Comparison of ENCODE assay signal across 8 cellular contexts in the genomic region with DNA sequence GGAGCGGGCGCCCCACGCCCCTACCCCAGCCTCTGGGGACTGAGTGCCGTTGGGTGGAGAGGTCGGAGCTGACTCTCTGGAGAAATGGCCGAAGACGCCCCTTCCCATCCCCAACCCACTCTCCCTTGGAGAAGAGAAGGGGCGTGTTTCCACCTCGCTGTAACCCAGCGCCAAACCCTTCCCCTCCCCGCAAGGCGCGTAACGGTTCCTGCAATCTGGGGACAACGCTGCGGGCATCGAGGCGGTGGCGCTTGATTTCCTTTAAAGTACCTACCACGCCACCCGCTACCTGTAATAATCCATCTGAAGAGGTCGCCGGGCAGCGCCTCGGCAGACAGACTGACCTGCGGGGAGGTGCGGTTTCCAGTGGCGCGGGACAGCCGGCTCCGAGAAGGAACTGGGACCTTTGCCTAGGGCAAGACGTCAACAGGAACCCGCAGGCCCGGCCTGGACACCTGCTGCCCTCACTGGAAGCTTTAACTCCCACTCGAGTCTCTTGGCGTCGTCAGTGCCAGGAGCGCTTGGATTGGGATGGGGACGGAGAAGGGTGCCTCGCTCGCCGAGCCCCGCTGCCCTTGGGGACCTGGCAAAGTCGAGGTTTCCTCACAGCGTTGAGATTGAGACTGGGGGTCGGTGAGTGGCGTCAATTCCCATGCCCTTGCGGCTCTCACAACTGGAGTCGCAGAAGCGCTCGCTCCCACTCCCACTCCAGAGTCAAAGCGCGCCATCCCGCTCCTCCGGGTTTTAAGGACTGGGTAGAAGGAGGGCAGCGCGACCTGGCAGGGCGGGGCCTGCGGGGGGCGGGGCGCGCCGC. TPM values are rescaled to one million over a fixed set of nuclear protein-coding genes. Genes with fewer than 3 reads are reported as not detected.
A peak's percentile ranks its signal among the peaks of the same experiment; 100 is the strongest.
DNase-seq lines count a peak whose midpoint lies in the region; ATAC-seq and TF ChIP-seq lines count a peak whose summit lies in the region.

A gene (minus strand): TSS at position 716 of the 814 bp plus-strand sequence. CDS start 763 bp downstream, outside the sequence.

- CTCF ChIA-PET in activated CD4-positive, alpha-beta T cell treated with anti-CD3 and anti-CD28 coated beads for 36 hours (lab: Charles Lee), result interaction anchor here (0.6 to 2.1 kb wide), 8 partner anchors 25 to 523 kb away, joined by 3 to 7 read pairs (median 3); no protein-coding TSS in a partner anchor
- CTCF ChIA-PET in IMR-90 (lab: Yijun Ruan, JAX), result interaction anchor here (0.7 to 1.5 kb wide), 5 partner anchors 16 to 680 kb away, joined by 3 to 5 read pairs (median 3); no protein-coding TSS in a partner anchor

- POLR2A ChIA-PET in activated CD4-positive, alpha-beta T cell treated with anti-CD3 and anti-CD28 coated beads for 36 hours (lab: Charles Lee), result interaction anchor here (1.3 kb wide), 1 partner anchor 20 kb away, joined by 8 read pairs; no protein-coding TSS in a partner anchor
- POLR2A ChIA-PET in IMR-90 (lab: Charles Lee; ENCODE audit: unreplicated experiment), result no interaction called here

- peak within 1 kb of the TSS; percentile 88 for H2AFZ ChIP-seq in IMR-90 (replicated peaks; ENCODE audit: low read length, poor library complexity)

- peak within 1 kb of the TSS; percentile 73 for H2AK9ac ChIP-seq in IMR-90 (replicated peaks; ENCODE audit: low read depth, low read length, poor library complexity)

- H4K8ac ChIP-seq in IMR-90 (ENCODE audit: low read depth in 2 of 2, low read length in 2 of 2), result peak within 1 kb of the TSS; percentile 23 to 44; a peak in 2 of 4 replicates

- H4K91ac ChIP-seq in IMR-90 (ENCODE audit: insufficient read depth, low read depth, low read length), result peak within 1 kb of the TSS; percentile 81

- peak within 1 kb of the TSS; percentile 88 for H3K27ac Mint-ChIP-seq in activated CD4-positive, alpha-beta T cell treated with anti-CD3 and anti-CD28 coated beads for 36 hours

- intact Hi-C loops in activated CD4-positive, alpha-beta T cell treated with anti-CD3 and anti-CD28 coated beads for 36 hours (cut with DNase I, micrococcal nuclease), result loop anchor here (1.0 to 10.0 kb wide), 10 partner anchors 31 to 698 kb away; a partner anchor contains a TSS
- intact Hi-C loops in IMR-90 (cut with micrococcal nuclease), result loop anchor here (1.0 to 5.0 kb wide), 5 partner anchors 42 to 199 kb away; no protein-coding TSS in a partner anchor
- intact Hi-C loops in breast epithelium (cut with DNase I; ENCODE audit: low total_unique reads), result no loop called here
- intact Hi-C loops in thyroid gland (cut with DNase I), result no loop called here

- no peaks in the 10 kb centered on the region for H3K79me1 ChIP-seq in IMR-90 (ENCODE audit: low read depth in 1 of 2, low read length in 2 of 2)

- H3K27me3 ChIP-seq in IMR-90 (ENCODE audit: control insufficient read depth, insufficient read depth, low read length) (peaks cover 30% of the 10 kb centered on the region), breast epithelium (peaks cover 0 to 13% of the 10 kb centered on the region in 2 donors), liver (ENCODE audit: control insufficient read depth in 4 of 4, insufficient read depth in 4 of 4, low read length in 3 of 4) (no peaks in the 10 kb centered on the region), thyroid gland (peaks cover 3% of the 10 kb centered on the region)

- H4K5ac ChIP-seq in IMR-90 (ENCODE audit: low read depth, low read length), result no peak within 1 kb of the TSS; the same call in 1 of the 2 replicates

- H3K23ac ChIP-seq in IMR-90 (ENCODE audit: low read depth, low read length), result no peak within 1 kb of the TSS; the same call in 1 of the 2 replicates

- TF ChIP-seq POLR2A in IMR-90 (IDR thresholded peaks at IDR 0.05; ENCODE audit: low read depth, low read length) (no peak), breast epithelium (IDR thresholded peaks at IDR 0.05) (peak; percentile 16), thyroid gland (IDR thresholded peaks at IDR 0.05) (no peak)

- H3K9me3 ChIP-seq in IMR-90 (ENCODE audit: control insufficient read depth, insufficient read depth, low read length), result peaks cover 21% of the 10 kb centered on the region
- no peaks in the 10 kb centered on the region for H3K9me3 ChIP-seq in breast epithelium
- H3K9me3 ChIP-seq in liver (ENCODE audit: control insufficient read depth in 4 of 4, low read length in 3 of 4), result no peaks in the 10 kb centered on the region
- no peaks in the 10 kb centered on the region for H3K9me3 ChIP-seq in thyroid gland

- H3K4me3 ChIP-seq in IMR-90 (ENCODE audit: insufficient read depth, low read depth, low read length) (peak within 1 kb of the TSS; percentile 35), breast epithelium (peak within 1 kb of the TSS; percentile 58 to 88 (median 70)), liver (ENCODE audit: low read depth in 1 of 3, low read length in 3 of 3) (peak within 1 kb of the TSS; percentile 65 to 83 (median 69)), thyroid gland (replicated peaks in 1 of 3) (peak within 1 kb of the TSS; percentile 22 to 43 (median 23))

- peaks cover 61% of the 10 kb centered on the region for H3K27me3 Mint-ChIP-seq in activated CD4-positive, alpha-beta T cell treated with anti-CD3 and anti-CD28 coated beads for 36 hours

- no peak for TF ChIP-seq CTCF in IMR-90 (conservative IDR thresholded peaks at IDR 0.05; ENCODE audit: low read depth, low read length)
- TF ChIP-seq CTCF in breast epithelium (IDR thresholded peaks at IDR 0.05), result no peak
- no peak for TF ChIP-seq CTCF in liver (IDR thresholded peaks at IDR 0.05; ENCODE audit: low read depth, low read length, missing input control)
- no peak for TF ChIP-seq CTCF in thyroid gland (IDR thresholded peaks at IDR 0.05)

- peak within 1 kb of the TSS; percentile 49 for H3K9ac ChIP-seq in IMR-90 (ENCODE audit: low read depth, low read length)
- peak within 1 kb of the TSS in 1 of 2 donors; percentile 74 for H3K9ac ChIP-seq in liver (ENCODE audit: low read depth in 1 of 2, low read length in 2 of 2)

- 16% methylated on average over 27 of the region's 63 CpGs; no CpG with 5 or more reads in 1 of the 2 experiments for WGBS in IMR-90 (ENCODE audit: extremely low coverage in 2 of 2, insufficient read length in 1 of 2), 2 experiments
- 2% methylated on average over 63 of the region's 63 CpGs for WGBS in liver
- WGBS in thyroid gland, 2 donors, result 2 to 4% methylated on average over 27 to 41 of the region's 63 CpGs

- H3K9me1 ChIP-seq in IMR-90 (ENCODE audit: insufficient read depth, low read length), result peaks cover 4% of the 10 kb centered on the region; the same call in 1 of the 2 replicates

- no peak for ATAC-seq in activated CD4-positive, alpha-beta T cell treated with anti-CD3 and anti-CD28 coated beads for 36 hours
- no peak for ATAC-seq in IMR-90 (ENCODE audit: low read depth)
- ATAC-seq in GM18520 (IDR thresholded peaks at IDR 0.05; ENCODE audit: unreplicated experiment), result no peak
- ATAC-seq in GM18858 (IDR thresholded peaks at IDR 0.05; ENCODE audit: unreplicated experiment), result no peak

- peak within 1 kb of the TSS; percentile 62 for H3K4ac ChIP-seq in IMR-90 (ENCODE audit: low read depth, low read length)

- H3K9me3 Mint-ChIP-seq in activated CD4-positive, alpha-beta T cell treated with anti-CD3 and anti-CD28 coated beads for 36 hours (ENCODE audit: low read depth), result no peaks in the 10 kb centered on the region

- H2BK20ac ChIP-seq in IMR-90 (ENCODE audit: low read depth, low read length), result no peak within 1 kb of the TSS; the same call in none of the 2 replicates

- H4K20me1 ChIP-seq in IMR-90 (ENCODE audit: insufficient read depth, low read length), result no peaks in the 10 kb centered on the region

- H2BK15ac ChIP-seq in IMR-90 (ENCODE audit: low read depth, low read length), result no peak within 1 kb of the TSS; the same call in 2 of the 3 replicates

- H3K56ac ChIP-seq in IMR-90 (ENCODE audit: extremely low read depth, insufficient read depth, low read length), result no peak within 1 kb of the TSS; the same call in 1 of the 2 replicates

- H3K27ac ChIP-seq in IMR-90 (ENCODE audit: insufficient read depth, low read length) (peak within 1 kb of the TSS; percentile 57), breast epithelium (peak within 1 kb of the TSS; percentile 89 to 97), liver (ENCODE audit: low read depth in 1 of 2, low read length in 2 of 2) (peak within 1 kb of the TSS; percentile 96), thyroid gland (peak within 1 kb of the TSS; percentile 39 to 72 (median 66))

- peaks cover 2% of the 10 kb centered on the region for H3K36me3 Mint-ChIP-seq in activated CD4-positive, alpha-beta T cell treated with anti-CD3 and anti-CD28 coated beads for 36 hours (ENCODE audit: low read depth)

- H2BK5ac ChIP-seq in IMR-90 (ENCODE audit: low read depth, low read length, poor library complexity, severe bottlenecking), result no peak within 1 kb of the TSS

- no peak for TF ChIP-seq RAD21 in IMR-90 (IDR thresholded peaks at IDR 0.05; ENCODE audit: low read length)
- TF ChIP-seq RAD21 in liver (IDR thresholded peaks at IDR 0.05), result no peak

- in situ Hi-C loops in IMR-90 (cut with MboI; ENCODE audit: low sequenced_read_pairs), result loop anchor here (10.0 kb wide), 1 partner anchor 199 kb away; no protein-coding TSS in a partner anchor

- H3K14ac ChIP-seq in IMR-90 (replicated peaks; ENCODE audit: low read depth, low read length), result 0 out of 2 replicates have a peak within 1 kb of the TSS, but pooled peaks have one; percentile 52

- H3K18ac ChIP-seq in IMR-90 (ENCODE audit: low read depth, low read length), result peak within 1 kb of the TSS; percentile 38; the same call in 1 of the 2 replicates

- H3K4me1 Mint-ChIP-seq in activated CD4-positive, alpha-beta T cell treated with anti-CD3 and anti-CD28 coated beads for 36 hours, result peaks cover 24% of the 10 kb centered on the region

- dilution Hi-C loops in IMR-90 (cut with HindIII; ENCODE audit: low sequenced_read_pairs, unreplicated experiment), result no loop called here

- peak; percentile 25 for DNase-seq in activated CD4-positive, alpha-beta T cell treated with anti-CD3 and anti-CD28 coated beads for 36 hours
- no peak for DNase-seq in activated CD4-positive, alpha-beta T cell treated with anti-CD3 and anti-CD28 coated beads for 4 hours
- DNase-seq in IMR-90 (no peak), breast epithelium (ENCODE audit: low spot score in 2 of 2) (peak in 1 of 2 donors; percentile 52), thyroid gland (peak in 1 of 2 donors; percentile 12)

- H3K4me1 ChIP-seq in IMR-90 (ENCODE audit: control insufficient read depth, insufficient read depth, low read length) (no peaks in the 10 kb centered on the region), breast epithelium (peaks cover 0 to 3% of the 10 kb centered on the region in 2 donors), liver (ENCODE audit: control insufficient read depth in 4 of 4, insufficient read depth in 4 of 4, low read length in 3 of 4) (peaks cover 16 to 44% (median 29%) of the 10 kb centered on the region in 4 donors), thyroid gland (peaks cover 14 to 33% of the 10 kb centered on the region in 2 donors)

- peak within 1 kb of the TSS; percentile 80 for H3K4me2 ChIP-seq in IMR-90 (ENCODE audit: low read depth, low read length)

- H3K36me3 ChIP-seq in IMR-90 (ENCODE audit: control insufficient read depth, insufficient read depth, low read length), result peaks cover 3% of the 10 kb centered on the region; the same call in 1 of the 2 replicates
- no peaks in the 10 kb centered on the region for H3K36me3 ChIP-seq in breast epithelium
- H3K36me3 ChIP-seq in liver (ENCODE audit: control insufficient read depth in 4 of 4, insufficient read depth in 3 of 4, low read depth in 1 of 4, low read length in 3 of 4), result peaks cover 0 to under 1% (median 0%) of the 10 kb centered on the region in 4 donors
- no peaks in the 10 kb centered on the region for H3K36me3 ChIP-seq in thyroid gland

- H2AK5ac ChIP-seq in IMR-90 (ENCODE audit: low read depth, low read length), result 0 out of 2 replicates have a peak within 1 kb of the TSS, but pooled peaks have one; percentile 64

- H3K4me3 Mint-ChIP-seq in activated CD4-positive, alpha-beta T cell treated with anti-CD3 and anti-CD28 coated beads for 36 hours, result peak within 1 kb of the TSS; percentile 71

- BruUV-seq in IMR-90 (replicated peaks; lab: Mats Ljungman, UMichigan), result TSS peak; percentile 70

- H2BK120ac ChIP-seq in IMR-90 (ENCODE audit: low read depth, low read length), result peak within 1 kb of the TSS; percentile 77

RNA-seq across cellular contexts. Expression of the gene that starts here (rescaled TPM):
- 1 to 10 TPM; 6.3 TPM for total RNA-seq in activated CD4-positive, alpha-beta T cell treated with anti-CD3 and anti-CD28 coated beads for 36 hours
- 1.1 and 1.9 TPM in 2 replicates for total RNA-seq in IMR-90 (2012; rRNA removed)
- 0.65 and 0.77 TPM in 2 replicates for polyA plus RNA-seq in IMR-90 (2012; rRNA removed)
- polyA plus RNA-seq in IMR-90 (2012; cell fraction: cytosol; rRNA removed), result 0.69 and 1.8 TPM in 2 replicates
- 1.5 and 2.4 TPM in 2 replicates for polyA plus RNA-seq in IMR-90 (2012; cell fraction: nucleus; rRNA removed; ENCODE audit: low replicate concordance)
- total RNA-seq in breast epithelium, result 100 to 1,000 TPM in 1 of 3 donors, 10 to 100 TPM in 2; 32.9 to 166 (median 39.0) TPM
- total RNA-seq in liver, result 1 to 10 TPM in 1 of 2 donors, under 1 TPM in 1; 0.84 to 6.8 TPM
- polyA plus RNA-seq in liver, result 1 to 10 TPM; 2.7 to 3.6 TPM
- total RNA-seq in thyroid gland, result 10 to 100 TPM; 10.4 to 42.2 (median 18.4) TPM

Comparison
In these comparisons a context has a peak if more than half of its experiments do, and no peak if none do; other contexts are left out.
1. intact Hi-C loops: an anchor here in activated CD4-positive, alpha-beta T cell treated with anti-CD3 and anti-CD28 coated beads for 36 hours (1.0 to 10.0 kb wide) and IMR-90 (1.0 to 5.0 kb wide); none called in breast epithelium and thyroid gland.